9 cellular contexts compared by ENCODE assay signal in the genomic region with DNA sequence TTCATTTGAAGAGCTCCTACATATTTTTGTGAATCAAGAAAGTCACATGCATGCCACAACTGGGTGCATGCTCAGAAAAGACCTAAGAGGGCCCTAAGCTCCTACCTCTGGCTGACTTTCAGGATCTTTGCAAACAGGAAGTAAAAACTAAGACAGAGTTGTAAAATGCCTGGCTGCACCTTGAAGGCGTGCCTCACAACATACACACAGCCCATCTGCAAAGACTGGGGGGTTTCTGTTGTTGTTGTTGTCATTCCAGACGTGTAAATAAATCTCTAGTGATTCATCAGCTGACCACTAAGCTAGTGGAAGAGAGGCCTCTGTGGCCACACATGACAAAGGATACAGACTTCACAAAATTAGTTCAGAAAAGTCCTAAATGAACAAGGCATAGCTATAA. TPM values are rescaled to one million over a fixed set of nuclear protein-coding genes. Genes with fewer than 3 reads are reported as not detected.
A peak's percentile ranks its signal among the peaks of the same experiment; 100 is the strongest.
DNase-seq lines count a peak whose midpoint lies in the region; ATAC-seq and TF ChIP-seq lines count a peak whose summit lies in the region.
"Had no signal": no experiment of that assay in that cellular context is flagged by ENCODE, and none has a peak within 500 bp of the region (broad histone marks: within the 10 kb centered on the region; RNA-seq: fewer than 3 reads in every experiment).

No MANE protein-coding gene starts in this region.

- H3K9me3 Mint-ChIP-seq in CD8-positive, alpha-beta T cell, result peaks cover 6% of the 10 kb centered on the region

- ATAC-seq in CD8-positive, alpha-beta T cell, result peak; percentile 61
- ATAC-seq in GM21390 (IDR thresholded peaks at IDR 0.05; ENCODE audit: unreplicated experiment), result peak; percentile 84
- peak; percentile 67 for ATAC-seq in HG03575 (IDR thresholded peaks at IDR 0.05; ENCODE audit: extremely low read depth, insufficient number of reproducible peaks, low FRiP score, unreplicated experiment)

- CTCF ChIA-PET in CD8-positive, alpha-beta T cell (lab: Charles Lee), result interaction anchor here (0.6 kb wide), 1 partner anchor 166 kb away, joined by 3 read pairs; no protein-coding TSS in a partner anchor

- H3K4me2 ChIP-seq in hepatocyte, result no peak overlapping the region

- DNase-seq in CD8-positive, alpha-beta T cell, result no peak
- no peak for DNase-seq in hepatocyte (ENCODE audit: low spot score)
- no peak for DNase-seq in NCI-H69 (lab: John Stamatoyannopoulos, UW)
- DNase-seq in RPMI8226, result no peak
- DNase-seq in caudate nucleus (lab: John Stamatoyannopoulos, UW), result no peak
- DNase-seq in dermis blood vessel endothelial cell, result no peak

- peak overlapping the region; percentile 70 for H3K27ac Mint-ChIP-seq in CD8-positive, alpha-beta T cell

- no peaks in the 10 kb centered on the region for H3K9me2 ChIP-seq in hepatocyte (replicated peaks; ENCODE audit: insufficient read depth)

- intact Hi-C loops in CD8-positive, alpha-beta T cell (cut with DNase I, micrococcal nuclease), result no loop called here

- peaks cover 20% of the 10 kb centered on the region for H3K4me1 ChIP-seq in CD8-positive, alpha-beta T cell (ENCODE audit: insufficient read depth, low read length)
- peaks cover 17% of the 10 kb centered on the region for H3K4me1 ChIP-seq in hepatocyte (ENCODE audit: insufficient read depth)

- no peak overlapping the region for H3K4me3 Mint-ChIP-seq in CD8-positive, alpha-beta T cell

- no peaks in the 10 kb centered on the region for H3K27me3 ChIP-seq in CD8-positive, alpha-beta T cell (ENCODE audit: insufficient read depth, low read length)
- no peaks in the 10 kb centered on the region for H3K27me3 ChIP-seq in hepatocyte

- no peaks in the 10 kb centered on the region for H3K27me3 Mint-ChIP-seq in CD8-positive, alpha-beta T cell (ENCODE audit: low read depth)

- peaks cover 10% of the 10 kb centered on the region for H3K36me3 Mint-ChIP-seq in CD8-positive, alpha-beta T cell

- H3K4me1 Mint-ChIP-seq in CD8-positive, alpha-beta T cell (ENCODE audit: low read depth), result peaks cover 57% of the 10 kb centered on the region

- POLR2A ChIA-PET in CD8-positive, alpha-beta T cell (lab: Charles Lee), result interaction anchor here (1.1 to 1.3 kb wide), 2 partner anchors 27 to 107 kb away, joined by 3 read pairs; no protein-coding TSS in a partner anchor

- no peak overlapping the region for H3K27ac ChIP-seq in CD8-positive, alpha-beta T cell (ENCODE audit: low read depth, low read length)
- H3K27ac ChIP-seq in hepatocyte (peak overlapping the region; percentile 52), caudate nucleus (ENCODE audit: low read depth, low read length) (no peak overlapping the region)

- WGBS in hepatocyte (ENCODE audit: low lambda C conversion rate, missing lambda C conversion rate), result 53% methylated on average over 2 of the region's 2 CpGs

- no peak overlapping the region for H2AFZ ChIP-seq in hepatocyte

- H4K20me1 ChIP-seq in hepatocyte (ENCODE audit: insufficient read depth, poor library complexity, severe bottlenecking), result peaks cover 11% of the 10 kb centered on the region

- no peaks in the 10 kb centered on the region for H3K36me3 ChIP-seq in CD8-positive, alpha-beta T cell (ENCODE audit: insufficient read depth, low read length)
- no peaks in the 10 kb centered on the region for H3K36me3 ChIP-seq in hepatocyte (replicated peaks; ENCODE audit: insufficient read depth, low read depth)

- H3K9me3 ChIP-seq in CD8-positive, alpha-beta T cell (ENCODE audit: low read length), result no peaks in the 10 kb centered on the region
- H3K9me3 ChIP-seq in hepatocyte (ENCODE audit: low read depth), result no peaks in the 10 kb centered on the region

- no peak overlapping the region for H3K4me3 ChIP-seq in CD8-positive, alpha-beta T cell (ENCODE audit: low read depth, low read length)
- no peak overlapping the region for H3K4me3 ChIP-seq in hepatocyte
- H3K4me3 ChIP-seq: skin epidermis had no signal

- H3K79me2 ChIP-seq in hepatocyte, result peaks cover 99% of the 10 kb centered on the region

- no peak for TF ChIP-seq CTCF in CD8-positive, alpha-beta T cell (IDR thresholded peaks at IDR 0.05)
- no peak for TF ChIP-seq CTCF in hepatocyte (IDR thresholded peaks at IDR 0.05; ENCODE audit: poor library complexity)

RNA-seq across cellular contexts. Expression of gene SMURF1, which starts 31.8 kb away (rescaled TPM):
- 10 to 100 TPM; 42.5 to 44.8 TPM for total RNA-seq in CD8-positive, alpha-beta T cell
- total RNA-seq in hepatocyte, result 20.2 and 21.7 TPM in 2 replicates
- 12.4 and 13.4 TPM in 2 replicates for polyA plus RNA-seq in hepatocyte
- total RNA-seq in dermis blood vessel endothelial cell, result 18.9 and 21.6 TPM in 2 replicates
